Comparison of ENCODE assay signal across 10 cellular contexts in genomic region chr6:37289931-37290330, GRCh38. TPM values are rescaled to one million over a fixed set of nuclear protein-coding genes. Genes with fewer than 3 reads are reported as not detected.
DNase-seq lines count a peak whose midpoint lies in the region; ATAC-seq lines count a peak whose summit lies in the region.
"Had no signal": no experiment of that assay in that cellular context is flagged by ENCODE, and none has a peak within 500 bp of the region (broad histone marks: within the 10 kb centered on the region; RNA-seq: fewer than 3 reads in every experiment).

No MANE protein-coding gene starts in this region.

- peak; percentile 83 for ATAC-seq in central memory CD8-positive, alpha-beta T cell (replicated peaks; ENCODE audit: extremely low read depth, poor library complexity, severe bottlenecking)
- no peak for ATAC-seq in Right ventricle myocardium inferior

- H3K36me3 Mint-ChIP-seq in central memory CD8-positive, alpha-beta T cell (ENCODE audit: insufficient read depth): peaks cover 27% of the 10 kb centered on the region

- intact Hi-C loops in cardiac septum (cut with DNase I) (no loop called here), Right ventricle myocardium inferior (cut with DNase I) (no loop called here)

- H3K4me1 Mint-ChIP-seq in central memory CD8-positive, alpha-beta T cell: peaks cover 29% of the 10 kb centered on the region

- H3K27ac Mint-ChIP-seq in central memory CD8-positive, alpha-beta T cell (ENCODE audit: low read depth): peak overlapping the region; percentile 73

- H3K9me3 Mint-ChIP-seq in central memory CD8-positive, alpha-beta T cell: no peaks in the 10 kb centered on the region

- no peaks in the 10 kb centered on the region for H3K27me3 Mint-ChIP-seq in central memory CD8-positive, alpha-beta T cell

- no peak overlapping the region for H3K4me3 Mint-ChIP-seq in central memory CD8-positive, alpha-beta T cell

- peak; percentile 33 for DNase-seq in stimulated activated CD4-positive, alpha-beta T cell treated with anti-CD3 and anti-CD28 coated beads, Interleukin-15, amount 100 ng/mL, for 24 hours
- no peak for DNase-seq in stimulated activated CD4-positive, alpha-beta T cell treated with anti-CD3 and anti-CD28 coated beads, Interleukin-4, amount 100 ng/mL, for 1 hour
- peak; percentile 0 for DNase-seq in T-helper 9 cell
- no peak for DNase-seq in central memory CD8-positive, alpha-beta T cell (ENCODE audit: low spot score in 2 of 2)
- no peak for DNase-seq in cardiac septum (ENCODE audit: low spot score)
- DNase-seq in globus pallidus (ENCODE audit: low spot score): no peak
- no peak for DNase-seq in Right ventricle myocardium inferior (ENCODE audit: missing footprints)
- no peak for DNase-seq in NCI-H1048 (lab: John Stamatoyannopoulos, UW)
- DNase-seq: GDM1, islet precursor cell had no signal

RNA-seq across cellular contexts. Expression of gene TMEM217, which starts 32.0 kb away (rescaled TPM):
- 1.0 TPM for total RNA-seq in cardiac septum
- total RNA-seq in Right ventricle myocardium inferior: 0.30 TPM

RNA-seq across cellular contexts. Expression of gene TBC1D22B, which starts 32.4 kb away (rescaled TPM):
- total RNA-seq in cardiac septum (9.1 TPM), Right ventricle myocardium inferior (6.3 TPM)

Comparison
In these comparisons a context has a peak if more than half of its experiments do, and no peak if none do; other contexts are left out.
1. DNase-seq: peak in stimulated activated CD4-positive, alpha-beta T cell treated with anti-CD3 and anti-CD28 coated beads, Interleukin-15, amount 100 ng/mL, for 24 hours (single experiment) and T-helper 9 cell (single experiment); none in stimulated activated CD4-positive, alpha-beta T cell treated with anti-CD3 and anti-CD28 coated beads, Interleukin-4, amount 100 ng/mL, for 1 hour (single experiment), central memory CD8-positive, alpha-beta T cell (0 of 2), cardiac septum (single experiment), globus pallidus (single experiment), Right ventricle myocardium inferior (single experiment) and NCI-H1048 (single experiment).